Comparison of ENCODE assay signal across 27 cellular contexts in genomic region chr5:86376214-86376613, GRCh38.
"Had no signal": no experiment of that assay in that cellular context is flagged by ENCODE, and none has a peak within 500 bp of the region (broad histone marks: within the 10 kb centered on the region; RNA-seq: fewer than 3 reads in every experiment).

No MANE protein-coding gene starts in this region.

- H3K4me1 ChIP-seq: pancreas, prostate gland, right lobe of liver, sigmoid colon, stomach, thyroid gland, tibial nerve, upper lobe of left lung, vagina had no signal

- H3K4me1 Mint-ChIP-seq: natural killer cell; nephron; stimulated activated effector memory CD8-positive, alpha-beta T cell treated with anti-CD3 and anti-CD28 coated beads, Interleukin-12 subunit alpha, Interleukin-12 subunit beta, amount 100 ng/mL, for 72 hours; stimulated activated naive B cell treated with anti-CD40 and anti-IgM and Interleukin-4, amounts not matched to agents 10 μg/mL and 1 μg/mL and 100 μg/mL, for 72 hours had no signal

- FAIRE-seq: pancreas, small intestine, urothelium cell line had no signal

- H3K36me3 ChIP-seq: neutrophil, pancreas, prostate gland, right lobe of liver, sigmoid colon, stomach, thoracic aorta, thyroid gland, tibial nerve, upper lobe of left lung, vagina had no signal

- H3K9me3 Mint-ChIP-seq: stimulated activated naive B cell treated with anti-CD40 and anti-IgM and Interleukin-4, amounts not matched to agents 10 μg/mL and 1 μg/mL and 100 μg/mL, for 72 hours had no signal

- DNase-seq: natural killer cell; nucleus accumbens; pancreas; right cardiac atrium; right lobe of liver; sigmoid colon; small intestine; stimulated activated CD4-positive, alpha-beta T cell treated with anti-CD3 and anti-CD28 coated beads, Interleukin-15, amount 100 ng/mL, for 24 hours; stimulated activated CD4-positive, alpha-beta T cell treated with anti-CD3 and anti-CD28 coated beads, Interleukin-2, amount 100 ng/mL, for 24 hours; stimulated activated CD4-positive, alpha-beta T cell treated with anti-CD3 and anti-CD28 coated beads, Interleukin-2, amount 100 ng/mL, for 48 hours; stimulated activated CD4-positive, alpha-beta T cell treated with anti-CD3 and anti-CD28 coated beads, Interleukin-4, amount 100 ng/mL, for 24 hours; stimulated activated naive B cell treated with anti-CD40 and anti-IgM and Interleukin-4, amounts not matched to agents 10 μg/mL and 1 μg/mL and 100 μg/mL, for 72 hours; stimulated activated naive CD4-positive, alpha-beta T cell treated with Interleukin-2 at 50 U/mL for 16 hours; stomach; thyroid gland; trophoblast cell; upper lobe of left lung had no signal

- H3K4me3 ChIP-seq: pancreas, prostate gland, right lobe of liver, sigmoid colon, stomach, thoracic aorta, thyroid gland, tibial nerve, upper lobe of left lung, vagina had no signal

- H3K9me3 ChIP-seq: neutrophil, pancreas, prostate gland, right lobe of liver, sigmoid colon, thoracic aorta, thyroid gland, upper lobe of left lung, vagina had no signal

- H3K27me3 ChIP-seq: neutrophil, pancreas, right lobe of liver, sigmoid colon, stomach, thyroid gland, tibial nerve, upper lobe of left lung, vagina had no signal

- H3K27ac Mint-ChIP-seq: natural killer cell; nephron; stimulated activated effector memory CD8-positive, alpha-beta T cell treated with anti-CD3 and anti-CD28 coated beads, Interleukin-12 subunit alpha, Interleukin-12 subunit beta, amount 100 ng/mL, for 72 hours; stimulated activated naive B cell treated with anti-CD40 and anti-IgM and Interleukin-4, amounts not matched to agents 10 μg/mL and 1 μg/mL and 100 μg/mL, for 72 hours; stimulated activated naive CD8-positive, alpha-beta T cell treated with anti-CD3 and anti-CD28 coated beads, Interleukin-15, Interleukin-2, amounts not matched to agents 100 ng/mL and 50 ng/mL, for 24 hours had no signal

- H3K4me3 Mint-ChIP-seq: natural killer cell; nephron; neural crest cell; stimulated activated effector memory CD8-positive, alpha-beta T cell treated with anti-CD3 and anti-CD28 coated beads, Interleukin-12 subunit alpha, Interleukin-12 subunit beta, amount 100 ng/mL, for 72 hours; stimulated activated naive B cell treated with anti-CD40 and anti-IgM and Interleukin-4, amounts not matched to agents 10 μg/mL and 1 μg/mL and 100 μg/mL, for 72 hours; stimulated activated naive CD8-positive, alpha-beta T cell treated with anti-CD3 and anti-CD28 coated beads, Interleukin-15, Interleukin-2, amounts not matched to agents 100 ng/mL and 50 ng/mL, for 24 hours had no signal

- H3K27me3 Mint-ChIP-seq: stimulated activated naive B cell treated with anti-CD40 and anti-IgM and Interleukin-4, amounts not matched to agents 10 μg/mL and 1 μg/mL and 100 μg/mL, for 72 hours; stimulated activated naive CD8-positive, alpha-beta T cell treated with anti-CD3 and anti-CD28 coated beads, Interleukin-15, Interleukin-2, amounts not matched to agents 100 ng/mL and 50 ng/mL, for 24 hours had no signal

- H3K36me3 Mint-ChIP-seq: natural killer cell; stimulated activated effector memory CD8-positive, alpha-beta T cell treated with anti-CD3 and anti-CD28 coated beads, Interleukin-12 subunit alpha, Interleukin-12 subunit beta, amount 100 ng/mL, for 72 hours; stimulated activated naive B cell treated with anti-CD40 and anti-IgM and Interleukin-4, amounts not matched to agents 10 μg/mL and 1 μg/mL and 100 μg/mL, for 72 hours had no signal

- H3K27ac ChIP-seq: neutrophil, pancreas, prostate gland, right lobe of liver, sigmoid colon, stomach, thoracic aorta, thyroid gland, tibial nerve, upper lobe of left lung, vagina had no signal

- ATAC-seq: natural killer cell; pancreas; right cardiac atrium; right lobe of liver; stimulated activated effector memory CD8-positive, alpha-beta T cell treated with anti-CD3 and anti-CD28 coated beads, Interleukin-12 subunit alpha, Interleukin-12 subunit beta, amount 100 ng/mL, for 72 hours; stimulated activated naive B cell treated with anti-CD40 and anti-IgM and Interleukin-4, amounts not matched to agents 10 μg/mL and 1 μg/mL and 100 μg/mL, for 72 hours had no signal
